In genomic region chr3:191397771-191398170, GRCh38 we compare ENCODE assay signal across 23 cellular contexts.
"Had no signal": no experiment of that assay in that cellular context is flagged by ENCODE, and none has a peak within 500 bp of the region (broad histone marks: within the 10 kb centered on the region; RNA-seq: fewer than 3 reads in every experiment).

No MANE protein-coding gene starts in this region.

- H3K9ac ChIP-seq: parathyroid adenoma had no signal

- H3K4me1 ChIP-seq: foreskin keratinocyte, left ventricle myocardium inferior, parathyroid adenoma, transverse colon, uterus had no signal

- H3K27ac Mint-ChIP-seq: activated CD4-positive, alpha-beta T cell treated with anti-CD3 and anti-CD28 coated beads, Interleukin-2, amount 10 ng/mL, durations not matched to agents 7 days and 5 days; activated CD8-positive, alpha-beta memory T cell treated with anti-CD3 and anti-CD28 coated beads, Interleukin-2, amount 10 ng/mL, durations not matched to agents 7 days and 5 days; activated CD8-positive, alpha-beta T cell treated with anti-CD3 and anti-CD28 coated beads for 36 hours; activated naive CD8-positive, alpha-beta T cell; activated T-helper 17 cell treated with anti-CD3 and anti-CD28 coated beads, Interleukin-2, amount 50 U/mL, for 72 hours; brain; immature natural killer cell; nephron; stimulated activated naive B cell treated with anti-CD40 and anti-IgM and Interleukin-4, amounts not matched to agents 10 μg/mL and 1 μg/mL and 100 μg/mL, for 72 hours had no signal

- H3K4me3 Mint-ChIP-seq: activated CD4-positive, alpha-beta T cell treated with anti-CD3 and anti-CD28 coated beads, Interleukin-2, amount 10 ng/mL, durations not matched to agents 7 days and 5 days; activated CD8-positive, alpha-beta memory T cell treated with anti-CD3 and anti-CD28 coated beads, Interleukin-2, amount 10 ng/mL, durations not matched to agents 7 days and 5 days; activated CD8-positive, alpha-beta T cell treated with anti-CD3 and anti-CD28 coated beads for 36 hours; activated naive CD8-positive, alpha-beta T cell; activated T-helper 17 cell treated with anti-CD3 and anti-CD28 coated beads, Interleukin-2, amount 50 U/mL, for 72 hours; brain; immature natural killer cell; nephron; stimulated activated naive B cell treated with anti-CD40 and anti-IgM and Interleukin-4, amounts not matched to agents 10 μg/mL and 1 μg/mL and 100 μg/mL, for 72 hours had no signal

- H3K4me3 ChIP-seq: left ventricle myocardium inferior, transverse colon, uterus had no signal

- H3K36me3 ChIP-seq: uterus had no signal

- H3K9me3 ChIP-seq: left ventricle myocardium inferior, transverse colon, uterus had no signal

- H3K27me3 Mint-ChIP-seq: activated CD4-positive, alpha-beta T cell treated with anti-CD3 and anti-CD28 coated beads, Interleukin-2, amount 10 ng/mL, durations not matched to agents 7 days and 5 days; activated CD8-positive, alpha-beta memory T cell treated with anti-CD3 and anti-CD28 coated beads, Interleukin-2, amount 10 ng/mL, durations not matched to agents 7 days and 5 days; activated CD8-positive, alpha-beta T cell treated with anti-CD3 and anti-CD28 coated beads for 36 hours; activated naive CD8-positive, alpha-beta T cell; activated T-helper 17 cell treated with anti-CD3 and anti-CD28 coated beads, Interleukin-2, amount 50 U/mL, for 72 hours; brain; stimulated activated naive B cell treated with anti-CD40 and anti-IgM and Interleukin-4, amounts not matched to agents 10 μg/mL and 1 μg/mL and 100 μg/mL, for 72 hours had no signal

- H3K9me3 Mint-ChIP-seq: activated CD4-positive, alpha-beta T cell treated with anti-CD3 and anti-CD28 coated beads, Interleukin-2, amount 10 ng/mL, durations not matched to agents 7 days and 5 days; activated CD8-positive, alpha-beta T cell treated with anti-CD3 and anti-CD28 coated beads for 36 hours; activated T-helper 17 cell treated with anti-CD3 and anti-CD28 coated beads, Interleukin-2, amount 50 U/mL, for 72 hours; brain; immature natural killer cell; nephron; stimulated activated naive B cell treated with anti-CD40 and anti-IgM and Interleukin-4, amounts not matched to agents 10 μg/mL and 1 μg/mL and 100 μg/mL, for 72 hours had no signal

- H2AFZ ChIP-seq: parathyroid adenoma had no signal

- H3K27me3 ChIP-seq: foreskin keratinocyte, transverse colon, uterus had no signal

- FAIRE-seq: small intestine had no signal

- H3K36me3 Mint-ChIP-seq: activated CD8-positive, alpha-beta memory T cell treated with anti-CD3 and anti-CD28 coated beads, Interleukin-2, amount 10 ng/mL, durations not matched to agents 7 days and 5 days; activated naive CD8-positive, alpha-beta T cell had no signal

- DNase-seq: activated CD4-positive, alpha-beta T cell treated with anti-CD3 and anti-CD28 coated beads, Interleukin-2, amount 10 ng/mL, durations not matched to agents 7 days and 5 days; activated CD8-positive, alpha-beta memory T cell treated with anti-CD3 and anti-CD28 coated beads, Interleukin-2, amount 10 ng/mL, durations not matched to agents 7 days and 5 days; activated CD8-positive, alpha-beta T cell treated with anti-CD3 and anti-CD28 coated beads for 36 hours; amniotic stem cell; caudate nucleus; dermis blood vessel endothelial cell; effector CD8-positive, alpha-beta T cell; foreskin keratinocyte; immature natural killer cell; left ventricle myocardium inferior; midbrain; nucleus accumbens; right cardiac atrium; small intestine; stimulated activated CD4-positive, alpha-beta T cell treated with anti-CD3 and anti-CD28 coated beads, Interleukin-15, amount 100 ng/mL, for 24 hours; stimulated activated naive B cell treated with anti-CD40 and anti-IgM and Interleukin-4, amounts not matched to agents 10 μg/mL and 1 μg/mL and 100 μg/mL, for 72 hours; transverse colon; uterus had no signal

- H3K27ac ChIP-seq: foreskin keratinocyte, left ventricle myocardium inferior, parathyroid adenoma, transverse colon, uterus had no signal

- H3K4me1 Mint-ChIP-seq: activated CD4-positive, alpha-beta T cell treated with anti-CD3 and anti-CD28 coated beads, Interleukin-2, amount 10 ng/mL, durations not matched to agents 7 days and 5 days; activated CD8-positive, alpha-beta memory T cell treated with anti-CD3 and anti-CD28 coated beads, Interleukin-2, amount 10 ng/mL, durations not matched to agents 7 days and 5 days; activated T-helper 17 cell treated with anti-CD3 and anti-CD28 coated beads, Interleukin-2, amount 50 U/mL, for 72 hours; brain; immature natural killer cell; stimulated activated naive B cell treated with anti-CD40 and anti-IgM and Interleukin-4, amounts not matched to agents 10 μg/mL and 1 μg/mL and 100 μg/mL, for 72 hours had no signal

- H3K79me2 ChIP-seq: parathyroid adenoma had no signal
